In the genomic region with DNA sequence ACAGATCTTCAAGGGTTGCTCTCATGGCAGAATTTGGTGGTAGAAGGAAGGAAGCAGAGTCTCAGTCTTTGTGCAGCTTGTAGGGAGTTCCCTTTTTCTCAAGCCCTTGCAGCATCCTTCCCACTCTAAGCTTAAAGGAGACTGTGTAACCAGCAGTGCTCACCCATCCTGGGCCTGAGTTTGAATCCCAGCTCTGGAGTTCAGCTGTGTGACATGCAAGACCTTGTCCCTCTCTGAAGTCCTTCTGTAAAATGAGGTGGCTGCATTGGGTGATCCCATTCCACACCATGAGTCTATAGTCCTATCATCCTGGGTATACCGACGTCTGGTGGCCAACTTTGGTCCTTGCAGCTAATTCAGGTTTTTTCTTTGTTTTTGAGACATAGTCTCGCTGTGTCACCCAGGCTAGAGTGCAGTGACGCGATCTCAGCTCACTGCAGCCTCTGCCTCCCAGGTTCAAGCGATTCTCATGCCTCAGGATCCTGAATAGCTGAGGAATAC, we compare ENCODE assay signal across 8 cellular contexts. TPM values are rescaled to one million over a fixed set of nuclear protein-coding genes. Genes with fewer than 3 reads are reported as not detected.
DNase-seq lines count a peak whose midpoint lies in the region; TF ChIP-seq lines count a peak whose summit lies in the region.

No MANE protein-coding gene starts in this region.

- in situ Hi-C loops in ACHN (cut with HindIII; ENCODE audit: low pct_ligation_motif_present, low pct_unique_long_range_greater_than_20kb, low sequenced_read_pairs), result no loop called here

- no peak overlapping the region for H3K27ac Mint-ChIP-seq in activated naive CD4-positive, alpha-beta T cell treated with anti-CD3 and anti-CD28 coated beads for 36 hours

- no peak overlapping the region for H3K4me3 ChIP-seq in cardiac fibroblast (replicated peaks in 1 of 2; ENCODE audit: low read depth in 2 of 2, low read length in 2 of 2)

- H3K4me3 Mint-ChIP-seq in activated naive CD4-positive, alpha-beta T cell treated with anti-CD3 and anti-CD28 coated beads for 36 hours, result no peak overlapping the region

- TF ChIP-seq CTCF in cardiac fibroblast (IDR thresholded peaks at IDR 0.05; ENCODE audit: low read depth, low read length), result peak; percentile 66

- peaks cover 15% of the 10 kb centered on the region for H3K27me3 Mint-ChIP-seq in activated naive CD4-positive, alpha-beta T cell treated with anti-CD3 and anti-CD28 coated beads for 36 hours (ENCODE audit: low read depth)

- intact Hi-C loops in activated naive CD4-positive, alpha-beta T cell treated with anti-CD3 and anti-CD28 coated beads for 36 hours (cut with micrococcal nuclease), result loop anchor here (1.0 kb wide), 1 partner anchor 68 kb away; no protein-coding TSS in a partner anchor

- peak; percentile 56 for DNase-seq in activated naive CD4-positive, alpha-beta T cell treated with anti-CD3 and anti-CD28 coated beads for 36 hours
- DNase-seq in activated naive CD4-positive, alpha-beta T cell treated with anti-CD3 and anti-CD28 coated beads, Interleukin-2, amount 50 U/mL, for 16 hours, result no peak
- DNase-seq in OCI-M1 (lab: John Stamatoyannopoulos, UW) (peak; percentile 83), cardiac fibroblast (ENCODE audit: low read depth in 2 of 2) (peak; percentile 44 to 56), myocyte (ENCODE audit: low read depth) (peak; percentile 15), SK-N-DZ (ENCODE audit: low spot score) (no peak), NCI-H146 (lab: John Stamatoyannopoulos, UW) (no peak), ACHN (no peak)

- no peaks in the 10 kb centered on the region for H3K4me1 Mint-ChIP-seq in activated naive CD4-positive, alpha-beta T cell treated with anti-CD3 and anti-CD28 coated beads for 36 hours (ENCODE audit: low read depth)

- H3K36me3 Mint-ChIP-seq in activated naive CD4-positive, alpha-beta T cell treated with anti-CD3 and anti-CD28 coated beads for 36 hours (ENCODE audit: low read depth), result peaks cover 13% of the 10 kb centered on the region

- peaks cover 6% of the 10 kb centered on the region for H3K9me3 Mint-ChIP-seq in activated naive CD4-positive, alpha-beta T cell treated with anti-CD3 and anti-CD28 coated beads for 36 hours

- CTCF ChIA-PET in activated naive CD4-positive, alpha-beta T cell treated with anti-CD3 and anti-CD28 coated beads for 36 hours (lab: Charles Lee), result interaction anchor here (0.7 to 2.1 kb wide), 11 partner anchors 9 to 249 kb away, joined by 3 to 12 read pairs (median 3); a partner anchor contains a TSS

RNA-seq across cellular contexts. Expression of a gene that starts 9.8 kb away (rescaled TPM):
- total RNA-seq in activated naive CD4-positive, alpha-beta T cell treated with anti-CD3 and anti-CD28 coated beads for 36 hours, result not detected
- total RNA-seq in myocyte, result not detected in 2 replicates
- polyA plus RNA-seq in myocyte (2012), result not detected
- 0.99 and 1.8 TPM in 2 replicates for polyA plus RNA-seq in SK-N-DZ (2014; cell fraction: cytosol; rRNA removed)
- polyA plus RNA-seq in SK-N-DZ (2014; cell fraction: nucleus; rRNA removed), result 0.65 and 1.2 TPM in 2 replicates

RNA-seq across cellular contexts. Expression of a gene that starts 17.3 kb away (rescaled TPM):
- total RNA-seq in activated naive CD4-positive, alpha-beta T cell treated with anti-CD3 and anti-CD28 coated beads for 36 hours, result not detected
- not detected in 2 replicates for total RNA-seq in myocyte
- not detected for polyA plus RNA-seq in myocyte (2012)
- polyA plus RNA-seq in SK-N-DZ (2014; cell fraction: cytosol; rRNA removed), result not detected in 2 replicates
- polyA plus RNA-seq in SK-N-DZ (2014; cell fraction: nucleus; rRNA removed), result not detected in 2 replicates

RNA-seq across cellular contexts. Expression of a gene that starts 19.9 kb away (rescaled TPM):
- total RNA-seq in activated naive CD4-positive, alpha-beta T cell treated with anti-CD3 and anti-CD28 coated beads for 36 hours, result not detected
- total RNA-seq in myocyte, result not detected in 2 replicates
- polyA plus RNA-seq in myocyte (2012), result not detected
- not detected in 2 replicates for polyA plus RNA-seq in SK-N-DZ (2014; cell fraction: cytosol; rRNA removed)
- polyA plus RNA-seq in SK-N-DZ (2014; cell fraction: nucleus; rRNA removed), result not detected in 2 replicates

RNA-seq across cellular contexts. Expression of a gene that starts 35.2 kb away (rescaled TPM):
- 10 to 100 TPM; 16.3 to 17.5 TPM for total RNA-seq in activated naive CD4-positive, alpha-beta T cell treated with anti-CD3 and anti-CD28 coated beads for 36 hours
- total RNA-seq in myocyte, result not detected in 2 replicates
- polyA plus RNA-seq in myocyte (2012), result not detected
- polyA plus RNA-seq in SK-N-DZ (2014; cell fraction: cytosol; rRNA removed), result not detected in 2 replicates
- not detected in 2 replicates for polyA plus RNA-seq in SK-N-DZ (2014; cell fraction: nucleus; rRNA removed)

RNA-seq across cellular contexts. Expression of a gene that starts 38.9 kb away (rescaled TPM):
- under 1 TPM; 0.72 TPM for total RNA-seq in activated naive CD4-positive, alpha-beta T cell treated with anti-CD3 and anti-CD28 coated beads for 36 hours
- total RNA-seq in myocyte, result not detected in 2 replicates
- polyA plus RNA-seq in myocyte (2012), result 2.2 TPM
- not detected in 2 replicates for polyA plus RNA-seq in SK-N-DZ (2014; cell fraction: cytosol; rRNA removed)
- polyA plus RNA-seq in SK-N-DZ (2014; cell fraction: nucleus; rRNA removed), result not detected in 2 replicates

Comparison
In these comparisons a context has a peak if more than half of its experiments do, and no peak if none do; other contexts are left out.
1. DNase-seq: peak in activated naive CD4-positive, alpha-beta T cell treated with anti-CD3 and anti-CD28 coated beads for 36 hours (single experiment), OCI-M1 (single experiment), cardiac fibroblast (2 of 2) and myocyte (single experiment); none in activated naive CD4-positive, alpha-beta T cell treated with anti-CD3 and anti-CD28 coated beads, Interleukin-2, amount 50 U/mL, for 16 hours (single experiment), SK-N-DZ (single experiment), NCI-H146 (single experiment) and ACHN (single experiment).